Comparison of ENCODE assay signal across 1 cellular context in genomic region chr3:49688338-49689045, GRCh38.
TF ChIP-seq lines count a peak whose summit lies in the region.
"Not testable (repeated sequence)": the region's sequence is repeated elsewhere in the genome, so short reads cannot be mapped to it uniquely, and the experiment has no call there.

No MANE protein-coding gene starts in this region.

TF ChIP-seq in HepG2, 621 proteins besides CTCF, POLR2A, EP300 and RAD21 (continues in another document):
- TF ChIP-seq NR2F2 (IDR thresholded peaks at IDR 0.05; ENCODE audit: borderline replicate concordance, low read depth) = peak; percentile 53; the same call in 1 of the 2 replicates
- peak; percentile 43; the same call in 1 of the 2 replicates for TF ChIP-seq PPARG (CRISPR knock-in tag; conservative IDR thresholded peaks at IDR 0.05)
- TF ChIP-seq, protein P1, sequence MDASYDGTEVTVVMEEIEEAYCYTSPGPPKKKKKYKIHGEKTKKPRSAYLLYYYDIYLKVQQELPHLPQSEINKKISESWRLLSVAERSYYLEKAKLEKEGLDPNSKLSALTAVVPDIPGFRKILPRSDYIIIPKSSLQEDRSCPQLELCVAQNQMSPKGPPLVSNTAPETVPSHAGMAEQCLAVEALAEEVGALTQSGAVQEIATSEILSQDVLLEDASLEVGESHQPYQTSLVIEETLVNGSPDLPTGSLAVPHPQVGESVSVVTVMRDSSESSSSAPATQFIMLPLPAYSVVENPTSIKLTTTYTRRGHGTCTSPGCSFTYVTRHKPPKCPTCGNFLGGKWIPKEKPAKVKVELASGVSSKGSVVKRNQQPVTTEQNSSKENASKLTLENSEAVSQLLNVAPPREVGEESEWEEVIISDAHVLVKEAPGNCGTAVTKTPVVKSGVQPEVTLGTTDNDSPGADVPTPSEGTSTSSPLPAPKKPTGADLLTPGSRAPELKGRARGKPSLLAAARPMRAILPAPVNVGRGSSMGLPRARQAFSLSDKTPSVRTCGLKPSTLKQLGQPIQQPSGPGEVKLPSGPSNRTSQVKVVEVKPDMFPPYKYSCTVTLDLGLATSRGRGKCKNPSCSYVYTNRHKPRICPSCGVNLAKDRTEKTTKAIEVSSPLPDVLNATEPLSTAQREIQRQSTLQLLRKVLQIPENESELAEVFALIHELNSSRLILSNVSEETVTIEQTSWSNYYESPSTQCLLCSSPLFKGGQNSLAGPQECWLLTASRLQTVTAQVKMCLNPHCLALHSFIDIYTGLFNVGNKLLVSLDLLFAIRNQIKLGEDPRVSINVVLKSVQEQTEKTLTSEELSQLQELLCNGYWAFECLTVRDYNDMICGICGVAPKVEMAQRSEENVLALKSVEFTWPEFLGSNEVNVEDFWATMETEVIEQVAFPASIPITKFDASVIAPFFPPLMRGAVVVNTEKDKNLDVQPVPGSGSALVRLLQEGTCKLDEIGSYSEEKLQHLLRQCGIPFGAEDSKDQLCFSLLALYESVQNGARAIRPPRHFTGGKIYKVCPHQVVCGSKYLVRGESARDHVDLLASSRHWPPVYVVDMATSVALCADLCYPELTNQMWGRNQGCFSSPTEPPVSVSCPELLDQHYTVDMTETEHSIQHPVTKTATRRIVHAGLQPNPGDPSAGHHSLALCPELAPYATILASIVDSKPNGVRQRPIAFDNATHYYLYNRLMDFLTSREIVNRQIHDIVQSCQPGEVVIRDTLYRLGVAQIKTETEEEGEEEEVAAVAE (CRISPR knock-in tag; IDR thresholded peaks at IDR 0.05; ENCODE audit: borderline replicate concordance) = peak; percentile 19; the same call in 1 of the 2 replicates
- TF ChIP-seq POLR2AphosphoS5 (IDR thresholded peaks at IDR 0.05; ENCODE audit: low read depth, low read length) = peak; percentile 89
- TF ChIP-seq ZKSCAN8 (CRISPR knock-in tag; IDR thresholded peaks at IDR 0.05; ENCODE audit: borderline replicate concordance) = peak; percentile 17; the same call in 1 of the 2 replicates
- TF ChIP-seq CHD4 (IDR thresholded peaks at IDR 0.05; ENCODE audit: borderline replicate concordance, low read length) = peak; percentile 9; the same call in 1 of the 2 replicates
- 0 out of 2 replicates have a peak, but pooled peaks have one; percentile 68 for TF ChIP-seq FOXC1 (CRISPR knock-in tag; IDR thresholded peaks at IDR 0.05; ENCODE audit: borderline replicate concordance)
- peak; percentile 26; the same call in 1 of the 2 replicates for TF ChIP-seq ZNF331 (CRISPR knock-in tag; IDR thresholded peaks at IDR 0.05)
- 0 out of 2 replicates have a peak, but pooled peaks have one; percentile 79 for TF ChIP-seq FOXO4 (CRISPR knock-in tag; conservative IDR thresholded peaks at IDR 0.05)
- TF ChIP-seq ZNF503 (CRISPR knock-in tag; IDR thresholded peaks at IDR 0.05) = peak; percentile 33; the same call in 1 of the 2 replicates
- TF ChIP-seq, protein P2, sequence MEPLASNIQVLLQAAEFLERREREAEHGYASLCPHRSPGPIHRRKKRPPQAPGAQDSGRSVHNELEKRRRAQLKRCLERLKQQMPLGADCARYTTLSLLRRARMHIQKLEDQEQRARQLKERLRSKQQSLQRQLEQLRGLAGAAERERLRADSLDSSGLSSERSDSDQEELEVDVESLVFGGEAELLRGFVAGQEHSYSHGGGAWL (CRISPR knock-in tag; IDR thresholded peaks at IDR 0.05) = peak; percentile 69; the same call in 1 of the 2 replicates
- TF ChIP-seq ZGPAT (CRISPR knock-in tag; IDR thresholded peaks at IDR 0.05) = peak; percentile 80; the same call in 1 of the 2 replicates
- 0 out of 2 replicates have a peak, but pooled peaks have one; percentile 44 for TF ChIP-seq ZNF264 (CRISPR knock-in tag; IDR thresholded peaks at IDR 0.05)
- peak; percentile 70 for TF ChIP-seq GABPB1 (CRISPR knock-in tag; IDR thresholded peaks at IDR 0.05)
- TF ChIP-seq, protein P3, sequence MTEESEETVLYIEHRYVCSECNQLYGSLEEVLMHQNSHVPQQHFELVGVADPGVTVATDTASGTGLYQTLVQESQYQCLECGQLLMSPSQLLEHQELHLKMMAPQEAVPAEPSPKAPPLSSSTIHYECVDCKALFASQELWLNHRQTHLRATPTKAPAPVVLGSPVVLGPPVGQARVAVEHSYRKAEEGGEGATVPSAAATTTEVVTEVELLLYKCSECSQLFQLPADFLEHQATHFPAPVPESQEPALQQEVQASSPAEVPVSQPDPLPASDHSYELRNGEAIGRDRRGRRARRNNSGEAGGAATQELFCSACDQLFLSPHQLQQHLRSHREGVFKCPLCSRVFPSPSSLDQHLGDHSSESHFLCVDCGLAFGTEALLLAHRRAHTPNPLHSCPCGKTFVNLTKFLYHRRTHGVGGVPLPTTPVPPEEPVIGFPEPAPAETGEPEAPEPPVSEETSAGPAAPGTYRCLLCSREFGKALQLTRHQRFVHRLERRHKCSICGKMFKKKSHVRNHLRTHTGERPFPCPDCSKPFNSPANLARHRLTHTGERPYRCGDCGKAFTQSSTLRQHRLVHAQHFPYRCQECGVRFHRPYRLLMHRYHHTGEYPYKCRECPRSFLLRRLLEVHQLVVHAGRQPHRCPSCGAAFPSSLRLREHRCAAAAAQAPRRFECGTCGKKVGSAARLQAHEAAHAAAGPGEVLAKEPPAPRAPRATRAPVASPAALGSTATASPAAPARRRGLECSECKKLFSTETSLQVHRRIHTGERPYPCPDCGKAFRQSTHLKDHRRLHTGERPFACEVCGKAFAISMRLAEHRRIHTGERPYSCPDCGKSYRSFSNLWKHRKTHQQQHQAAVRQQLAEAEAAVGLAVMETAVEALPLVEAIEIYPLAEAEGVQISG (CRISPR knock-in tag; IDR thresholded peaks at IDR 0.05) = peak; percentile 38
- TF ChIP-seq MEIS2 (CRISPR knock-in tag; IDR thresholded peaks at IDR 0.05) = peak; percentile 85; the same call in 1 of the 2 replicates
- TF ChIP-seq CREM (IDR thresholded peaks at IDR 0.05) = peak; percentile 53; the same call in 1 of the 2 replicates
- not testable (repeated sequence) for TF ChIP-seq CREM (CRISPR knock-in tag; IDR thresholded peaks at IDR 0.05); LCORL (IDR thresholded peaks at IDR 0.05)
- TF ChIP-seq POLR2G (IDR thresholded peaks at IDR 0.05; ENCODE audit: low read depth, low read length) = peak; percentile 80
- peak; percentile 80 for TF ChIP-seq ZFY (CRISPR knock-in tag; IDR thresholded peaks at IDR 0.05)
- TF ChIP-seq ETV5 (CRISPR knock-in tag; IDR thresholded peaks at IDR 0.05; ENCODE audit: borderline replicate concordance) = 0 out of 2 replicates have a peak, but pooled peaks have one; percentile 39
- peak; percentile 63; the same call in 1 of the 2 replicates for TF ChIP-seq YEATS2 (CRISPR knock-in tag; IDR thresholded peaks at IDR 0.05; ENCODE audit: borderline replicate concordance)
- TF ChIP-seq ZNF430 (CRISPR knock-in tag; IDR thresholded peaks at IDR 0.05) = 0 out of 2 replicates have a peak, but pooled peaks have one; percentile 65
- TF ChIP-seq, protein P4, sequence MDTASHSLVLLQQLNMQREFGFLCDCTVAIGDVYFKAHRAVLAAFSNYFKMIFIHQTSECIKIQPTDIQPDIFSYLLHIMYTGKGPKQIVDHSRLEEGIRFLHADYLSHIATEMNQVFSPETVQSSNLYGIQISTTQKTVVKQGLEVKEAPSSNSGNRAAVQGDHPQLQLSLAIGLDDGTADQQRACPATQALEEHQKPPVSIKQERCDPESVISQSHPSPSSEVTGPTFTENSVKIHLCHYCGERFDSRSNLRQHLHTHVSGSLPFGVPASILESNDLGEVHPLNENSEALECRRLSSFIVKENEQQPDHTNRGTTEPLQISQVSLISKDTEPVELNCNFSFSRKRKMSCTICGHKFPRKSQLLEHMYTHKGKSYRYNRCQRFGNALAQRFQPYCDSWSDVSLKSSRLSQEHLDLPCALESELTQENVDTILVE (CRISPR knock-in tag; IDR thresholded peaks at IDR 0.05) = peak; percentile 37; the same call in 1 of the 2 replicates
- TF ChIP-seq TFAP4 (IDR thresholded peaks at IDR 0.05; ENCODE audit: borderline replicate concordance, low read depth) = peak; percentile 75
- TF ChIP-seq NR2C2 (CRISPR knock-in tag; IDR thresholded peaks at IDR 0.05; ENCODE audit: borderline replicate concordance) = peak; percentile 17
- peak; percentile 72; the same call in 1 of the 2 replicates for TF ChIP-seq CCDC6 (CRISPR knock-in tag; IDR thresholded peaks at IDR 0.05)
- peak; percentile 33; the same call in 1 of the 2 replicates for TF ChIP-seq BCL6 (CRISPR knock-in tag; IDR thresholded peaks at IDR 0.05)
- peak; percentile 47; the same call in 1 of the 2 replicates for TF ChIP-seq ZNF143 (CRISPR knock-in tag; IDR thresholded peaks at IDR 0.05)
- peak; percentile 78 for TF ChIP-seq DRAP1 (CRISPR knock-in tag; IDR thresholded peaks at IDR 0.05)
- peak; percentile 60 for TF ChIP-seq LCORL (CRISPR knock-in tag; IDR thresholded peaks at IDR 0.05)
- peak; percentile 85; the same call in 1 of the 2 replicates for TF ChIP-seq ZBTB7B (CRISPR knock-in tag; IDR thresholded peaks at IDR 0.05)
- peak; percentile 13; the same call in 1 of the 2 replicates for TF ChIP-seq TBX3 (IDR thresholded peaks at IDR 0.05; ENCODE audit: borderline replicate concordance)
- peak in 1 of 2 experiments; percentile 27; a peak in 1 of 4 replicates for TF ChIP-seq REST (IDR thresholded peaks at IDR 0.05; ENCODE audit: borderline replicate concordance in 1 of 2, low read depth in 1 of 2, low read length in 2 of 2)
